Comparison of ENCODE assay signal across 34 cellular contexts in the genomic region with DNA sequence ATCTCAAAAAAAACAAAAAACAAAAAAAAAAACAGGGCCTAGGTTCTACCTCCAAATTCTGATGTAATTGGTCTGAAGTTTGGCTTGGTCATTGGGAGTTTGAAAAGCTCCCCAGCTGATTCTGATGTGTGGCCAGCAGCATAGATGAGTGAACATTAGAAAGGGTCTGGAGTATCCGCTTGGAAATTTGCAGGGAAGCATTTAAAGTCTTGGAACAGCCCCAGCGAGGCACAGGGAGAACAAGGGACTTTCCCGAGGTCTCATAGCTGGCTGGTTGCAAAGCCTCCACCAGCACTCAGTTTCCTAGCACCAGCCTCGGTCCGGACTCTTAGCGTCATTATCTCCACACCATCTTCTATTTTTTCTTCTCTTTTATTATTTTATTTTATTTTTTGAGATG.
"Had no signal": no experiment of that assay in that cellular context is flagged by ENCODE, and none has a peak within 500 bp of the region (broad histone marks: within the 10 kb centered on the region; RNA-seq: fewer than 3 reads in every experiment).

No MANE protein-coding gene starts in this region.

- H3K27me3 ChIP-seq: ascending aorta, cardiac muscle cell had no signal

- H3K36me3 Mint-ChIP-seq: activated CD4-positive, alpha-beta memory T cell treated with anti-CD3 and anti-CD28 coated beads for 36 hours; activated naive CD4-positive, alpha-beta T cell treated with anti-CD3 and anti-CD28 coated beads, Interleukin-2, amount 10 ng/mL, durations not matched to agents 7 days and 5 days; activated naive CD4-positive, alpha-beta T cell treated with anti-CD3 and anti-CD28 coated beads, Interleukin-2, amount 50 U/mL, for 24 hours; activated naive CD8-positive, alpha-beta T cell; activated naive CD8-positive, alpha-beta T cell treated with anti-CD3 and anti-CD28 coated beads, Interleukin-2, amount 10 ng/mL, durations not matched to agents 7 days and 5 days; brain had no signal

- H3K27ac ChIP-seq: ascending aorta, cardiac muscle cell, VCaP had no signal

- ATAC-seq: activated CD8-positive, alpha-beta T cell treated with anti-CD3 and anti-CD28 coated beads for 36 hours; activated naive CD8-positive, alpha-beta T cell treated with anti-CD3 and anti-CD28 coated beads, Interleukin-2, amount 50 U/mL, for 24 hours; activated T-cell treated with anti-CD3 and anti-CD28 coated beads, Interleukin-2, amount 50 U/mL, for 4 hours; activated T-cell treated with anti-CD3 and anti-CD28 coated beads, Interleukin-2, amount 50 U/mL, for 72 hours had no signal

- H3K27ac Mint-ChIP-seq: activated B cell treated with CpG ODN at 0.5 μM for 24 hours; activated CD4-positive, alpha-beta memory T cell treated with anti-CD3 and anti-CD28 coated beads for 36 hours; activated CD4-positive, alpha-beta T cell treated with anti-CD3 and anti-CD28 coated beads, Interleukin-2, amount 10 ng/mL, durations not matched to agents 24 days and 14 days; activated CD8-positive, alpha-beta T cell treated with anti-CD3 and anti-CD28 coated beads for 36 hours; activated naive CD4-positive, alpha-beta T cell treated with anti-CD3 and anti-CD28 coated beads, Interleukin-2, amount 10 ng/mL, durations not matched to agents 7 days and 5 days; activated naive CD4-positive, alpha-beta T cell treated with anti-CD3 and anti-CD28 coated beads, Interleukin-2, amount 50 U/mL, for 24 hours; activated naive CD8-positive, alpha-beta T cell; activated naive CD8-positive, alpha-beta T cell treated with anti-CD3 and anti-CD28 coated beads, Interleukin-2, amount 10 ng/mL, durations not matched to agents 7 days and 5 days; activated naive CD8-positive, alpha-beta T cell treated with anti-CD3 and anti-CD28 coated beads, Interleukin-2, amount 50 U/mL, for 24 hours; activated T-cell treated with anti-CD3 and anti-CD28 coated beads, Interleukin-2, amount 50 U/mL, for 72 hours; activated T-helper 2 cell treated with anti-CD3 and anti-CD28 coated beads, Interferon-gamma antibody, Interleukin-2, Interleukin-4, amounts not matched to agents 10 μg/mL and 5 μg/mL and 100 μg/mL, durations not matched to agents 14 hours and 24 hours and 36 hours; T-helper 1 cell treated with Interleukin-12 subunit alpha and Interleukin-12 subunit beta and Interleukin-4 antibody, amounts not matched to agents 30 μg/mL and 1 μg/mL, for 36 hours; T-helper 2 cell treated with Interferon-gamma antibody and Interleukin-4, amounts not matched to agents 5 μg/mL and 100 μg/mL, for 36 hours had no signal

- H3K4me1 Mint-ChIP-seq: activated B cell treated with CpG ODN at 0.5 μM for 24 hours; central memory CD8-positive, alpha-beta T cell had no signal

- H3K4me3 Mint-ChIP-seq: activated B cell treated with CpG ODN at 0.5 μM for 24 hours; activated CD4-positive, alpha-beta memory T cell treated with anti-CD3 and anti-CD28 coated beads for 36 hours; activated CD4-positive, alpha-beta T cell treated with anti-CD3 and anti-CD28 coated beads, Interleukin-2, amount 10 ng/mL, durations not matched to agents 24 days and 14 days; activated CD8-positive, alpha-beta T cell treated with anti-CD3 and anti-CD28 coated beads for 36 hours; activated naive CD4-positive, alpha-beta T cell treated with anti-CD3 and anti-CD28 coated beads, Interleukin-2, amount 10 ng/mL, durations not matched to agents 7 days and 5 days; activated naive CD4-positive, alpha-beta T cell treated with anti-CD3 and anti-CD28 coated beads, Interleukin-2, amount 50 U/mL, for 24 hours; activated naive CD8-positive, alpha-beta T cell; activated naive CD8-positive, alpha-beta T cell treated with anti-CD3 and anti-CD28 coated beads, Interleukin-2, amount 10 ng/mL, durations not matched to agents 7 days and 5 days; activated naive CD8-positive, alpha-beta T cell treated with anti-CD3 and anti-CD28 coated beads, Interleukin-2, amount 50 U/mL, for 24 hours; activated T-cell treated with anti-CD3 and anti-CD28 coated beads, Interleukin-2, amount 50 U/mL, for 4 hours; activated T-cell treated with anti-CD3 and anti-CD28 coated beads, Interleukin-2, amount 50 U/mL, for 72 hours; brain; central memory CD8-positive, alpha-beta T cell; T-helper 1 cell treated with Interleukin-12 subunit alpha and Interleukin-12 subunit beta and Interleukin-4 antibody, amounts not matched to agents 30 μg/mL and 1 μg/mL, for 36 hours; T-helper 2 cell treated with Interferon-gamma antibody and Interleukin-4, amounts not matched to agents 5 μg/mL and 100 μg/mL, for 36 hours had no signal

- H3K27me3 Mint-ChIP-seq: activated B cell treated with CpG ODN at 0.5 μM for 24 hours; activated CD4-positive, alpha-beta memory T cell treated with anti-CD3 and anti-CD28 coated beads for 36 hours; activated CD4-positive, alpha-beta T cell treated with anti-CD3 and anti-CD28 coated beads, Interleukin-2, amount 10 ng/mL, durations not matched to agents 24 days and 14 days; activated CD8-positive, alpha-beta T cell treated with anti-CD3 and anti-CD28 coated beads for 36 hours; activated naive CD4-positive, alpha-beta T cell treated with anti-CD3 and anti-CD28 coated beads, Interleukin-2, amount 50 U/mL, for 24 hours; activated naive CD8-positive, alpha-beta T cell; activated naive CD8-positive, alpha-beta T cell treated with anti-CD3 and anti-CD28 coated beads, Interleukin-2, amount 10 ng/mL, durations not matched to agents 7 days and 5 days; activated naive CD8-positive, alpha-beta T cell treated with anti-CD3 and anti-CD28 coated beads, Interleukin-2, amount 50 U/mL, for 24 hours; brain; central memory CD8-positive, alpha-beta T cell had no signal

- H3K9me3 ChIP-seq: ascending aorta had no signal

- H3K4me3 ChIP-seq: ascending aorta, cardiac muscle cell had no signal

- DNase-seq: activated B cell treated with CpG ODN at 0.5 μM for 24 hours; activated CD4-positive, alpha-beta memory T cell treated with anti-CD3 and anti-CD28 coated beads for 36 hours; activated CD4-positive, alpha-beta T cell treated with anti-CD3 and anti-CD28 coated beads for 4 hours; activated CD4-positive, alpha-beta T cell treated with anti-CD3 and anti-CD28 coated beads, Interleukin-2, amount 10 ng/mL, durations not matched to agents 24 days and 14 days; activated CD4-positive, alpha-beta T cell treated with anti-CD3 and anti-CD28 coated beads, Interleukin-2, amount 50 U/mL, for 1 hour; activated CD4-positive, alpha-beta T cell treated with anti-CD3 and anti-CD28 coated beads, Interleukin-2, amount 50 U/mL, for 4 hours; activated CD4-positive, CD25-positive, alpha-beta regulatory T cell treated with anti-CD3 and anti-CD28 coated beads, Interleukin-2, amount 50 U/mL, for 72 hours; activated CD8-positive, alpha-beta memory T cell treated with anti-CD3 and anti-CD28 coated beads, Interleukin-2, amount 50 U/mL, for 4 hours; activated CD8-positive, alpha-beta T cell treated with anti-CD3 and anti-CD28 coated beads for 36 hours; activated effector memory CD4-positive, alpha-beta T cell treated with Interleukin-2 at 50 U/mL for 16 hours; activated gamma-delta T cell; activated naive CD4-positive, alpha-beta T cell treated with anti-CD3 and anti-CD28 coated beads, Interleukin-2, amount 10 ng/mL, durations not matched to agents 7 days and 5 days; activated naive CD4-positive, alpha-beta T cell treated with Interleukin-2 at 50 U/mL for 16 hours; activated naive CD8-positive, alpha-beta T cell treated with anti-CD3 and anti-CD28 coated beads, Interleukin-2, amount 10 ng/mL, durations not matched to agents 7 days and 5 days; activated naive CD8-positive, alpha-beta T cell treated with anti-CD3 and anti-CD28 coated beads, Interleukin-2, amount 50 U/mL, for 24 hours; activated T-cell treated with anti-CD3 and anti-CD28 coated beads for 4 hours; activated T-cell treated with anti-CD3 and anti-CD28 coated beads, Interleukin-2, amount 50 U/mL, for 1 hour; activated T-cell treated with anti-CD3 and anti-CD28 coated beads, Interleukin-2, amount 50 U/mL, for 4 hours; activated T-cell treated with anti-CD3 and anti-CD28 coated beads, Interleukin-2, amount 50 U/mL, for 72 hours; caudate nucleus; SW 1271; T-helper 1 cell; T-helper 2 cell; T-helper 9 cell had no signal

- H3K9me3 Mint-ChIP-seq: activated B cell treated with CpG ODN at 0.5 μM for 24 hours; activated CD4-positive, alpha-beta memory T cell treated with anti-CD3 and anti-CD28 coated beads for 36 hours; activated CD4-positive, alpha-beta T cell treated with anti-CD3 and anti-CD28 coated beads, Interleukin-2, amount 10 ng/mL, durations not matched to agents 24 days and 14 days; activated CD8-positive, alpha-beta T cell treated with anti-CD3 and anti-CD28 coated beads for 36 hours; activated naive CD4-positive, alpha-beta T cell treated with anti-CD3 and anti-CD28 coated beads, Interleukin-2, amount 10 ng/mL, durations not matched to agents 7 days and 5 days; activated naive CD4-positive, alpha-beta T cell treated with anti-CD3 and anti-CD28 coated beads, Interleukin-2, amount 50 U/mL, for 24 hours; activated naive CD8-positive, alpha-beta T cell treated with anti-CD3 and anti-CD28 coated beads, Interleukin-2, amount 10 ng/mL, durations not matched to agents 7 days and 5 days; activated naive CD8-positive, alpha-beta T cell treated with anti-CD3 and anti-CD28 coated beads, Interleukin-2, amount 50 U/mL, for 24 hours; activated T-cell treated with anti-CD3 and anti-CD28 coated beads, Interleukin-2, amount 50 U/mL, for 4 hours; activated T-cell treated with anti-CD3 and anti-CD28 coated beads, Interleukin-2, amount 50 U/mL, for 72 hours; activated T-helper 2 cell treated with anti-CD3 and anti-CD28 coated beads, Interferon-gamma antibody, Interleukin-2, Interleukin-4, amounts not matched to agents 10 μg/mL and 5 μg/mL and 100 μg/mL, durations not matched to agents 14 hours and 24 hours and 36 hours; brain; central memory CD8-positive, alpha-beta T cell; T-helper 1 cell treated with Interleukin-12 subunit alpha and Interleukin-12 subunit beta and Interleukin-4 antibody, amounts not matched to agents 30 μg/mL and 1 μg/mL, for 36 hours; T-helper 2 cell treated with Interferon-gamma antibody and Interleukin-4, amounts not matched to agents 5 μg/mL and 100 μg/mL, for 36 hours had no signal

- H3K36me3 ChIP-seq: ascending aorta, cardiac muscle cell had no signal

- H3K4me1 ChIP-seq: ascending aorta had no signal
